ENCODE assay signal across 26 cellular contexts in the genomic region with DNA sequence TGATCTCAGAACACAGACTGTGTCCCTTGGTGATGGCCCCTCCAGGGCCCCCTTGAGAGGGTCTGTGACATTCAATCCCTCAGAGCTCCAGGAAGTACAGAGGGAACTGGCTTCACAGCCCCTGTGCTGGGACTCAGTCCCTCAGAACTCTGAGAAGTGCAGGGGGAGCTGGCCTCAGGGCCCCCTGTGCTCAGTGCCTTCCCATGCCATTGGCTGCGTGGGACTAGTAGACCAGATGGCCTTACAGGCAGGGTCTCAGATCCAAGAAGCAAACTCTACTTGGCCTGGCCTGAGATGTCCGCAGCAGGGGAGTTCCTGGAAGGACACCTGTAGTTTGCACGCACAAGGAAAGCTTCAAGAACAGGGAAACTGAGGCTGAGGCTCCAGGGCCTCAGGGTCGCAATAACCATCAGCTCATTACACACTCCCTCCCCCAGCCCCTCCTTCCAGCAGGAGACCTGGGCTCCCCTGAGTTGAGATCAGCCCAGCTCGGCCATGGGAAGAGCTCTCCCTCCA.
"Had no signal": no experiment of that assay in that cellular context is flagged by ENCODE, and none has a peak within 500 bp of the region (broad histone marks: within the 10 kb centered on the region; RNA-seq: fewer than 3 reads in every experiment).

No MANE protein-coding gene starts in this region.

- H3K4me3 ChIP-seq: ascending aorta, cardiac muscle cell, K562, Peyer's patch had no signal

- H3K36me3 ChIP-seq: ascending aorta, cardiac muscle cell, Peyer's patch had no signal

- ATAC-seq: K562, PC-3 had no signal

- H3K9me3 ChIP-seq: ascending aorta, Peyer's patch had no signal

- H3K27ac ChIP-seq: ascending aorta, cardiac muscle cell, Peyer's patch, VCaP had no signal

- DNase-seq: activated B cell treated with CpG ODN at 0.5 μM for 24 hours; activated CD4-positive, alpha-beta memory T cell treated with anti-CD3 and anti-CD28 coated beads, Interleukin-2, amount 10 ng/mL, durations not matched to agents 7 days and 5 days; activated CD4-positive, alpha-beta T cell treated with anti-CD3 and anti-CD28 coated beads for 4 hours; activated CD4-positive, CD25-positive, alpha-beta regulatory T cell treated with anti-CD3 and anti-CD28 coated beads, Interleukin-2, amount 50 U/mL, for 72 hours; activated naive CD4-positive, alpha-beta T cell; activated naive CD4-positive, alpha-beta T cell treated with anti-CD3 and anti-CD28 coated beads, Interleukin-2, amount 50 U/mL, for 16 hours; activated naive CD8-positive, alpha-beta T cell treated with anti-CD3 and anti-CD28 coated beads for 36 hours; activated T-cell treated with anti-CD3 and anti-CD28 coated beads, Interleukin-2, amount 50 U/mL, for 24 hours; amygdala; NCI-H1105; NCI-H1694 treated with DMSO at 0.1 percent for 48 hours; NCI-H2029; NCI-H524 treated with DMSO at 0.1 percent for 48 hours; NK-92 treated with Interleukin-12 subunit alpha and Interleukin-12 subunit beta, amount 100 ng/mL, for 24 hours; PC-3; Peyer's patch; RPMI8226; SIG-M5; SW 1271; T-helper 1 cell; T-helper 2 cell; T-helper 9 cell had no signal

- H3K4me1 ChIP-seq: ascending aorta, Peyer's patch had no signal

- H3K27me3 ChIP-seq: ascending aorta, cardiac muscle cell, Peyer's patch had no signal
